Comparison of ENCODE assay signal across 23 cellular contexts in genomic region chr9:40928803-40929487, GRCh38.
"Had no signal": no experiment of that assay in that cellular context is flagged by ENCODE, and none has a peak within 500 bp of the region (broad histone marks: within the 10 kb centered on the region; RNA-seq: fewer than 3 reads in every experiment).

No MANE protein-coding gene starts in this region.

- H3K36me3 Mint-ChIP-seq: type B pancreatic cell had no signal

- H3K4me2 ChIP-seq: smooth muscle cell had no signal

- H3K27me3 Mint-ChIP-seq: dendritic cell treated with granulocyte-macrophage colony-stimulating factor and Interleukin-4, amounts not matched to agents 40 ng/mL and 50 ng/mL, for 4 days; stimulated activated naive CD8-positive, alpha-beta T cell treated with anti-CD3 and anti-CD28 coated beads, Interleukin-15, amount 100 ng/mL, for 72 hours; type B pancreatic cell had no signal

- H3K27ac ChIP-seq: gastrocnemius medialis, ovary, psoas muscle, tibial artery had no signal

- H3K4me1 ChIP-seq: gastrocnemius medialis, psoas muscle, tibial artery had no signal

- H3K27me3 ChIP-seq: gastrocnemius medialis, ovary, tibial artery had no signal

- DNase-seq: central memory CD4-positive, alpha-beta T cell; effector memory CD4-positive, alpha-beta T cell; erythroblast; foreskin fibroblast; gastrocnemius medialis; left ventricle myocardium superior; naive thymus-derived CD8-positive, alpha-beta T cell; nephron progenitor cell; nucleus accumbens; ovary; posterior cingulate gyrus; psoas muscle; stimulated activated CD4-positive, alpha-beta T cell treated with anti-CD3 and anti-CD28 coated beads, Interleukin-12 subunit alpha, Interleukin-12 subunit beta, amount 100 ng/mL, for 4 hours; stimulated activated CD4-positive, alpha-beta T cell treated with anti-CD3 and anti-CD28 coated beads, Interleukin-1b, Interleukin-23, amount 100 ng/mL, for 48 hours; stimulated activated CD4-positive, alpha-beta T cell treated with anti-CD3 and anti-CD28 coated beads, Interleukin-4, amount 100 ng/mL, for 1 hour; stimulated activated CD8-positive, alpha-beta memory T cell treated with anti-CD3 and anti-CD28 coated beads, Interleukin-4, amount 100 ng/mL, for 48 hours; stimulated activated naive CD4-positive, alpha-beta T cell; stimulated activated naive CD8-positive, alpha-beta T cell treated with anti-CD3 and anti-CD28 coated beads, Interleukin-15, amount 100 ng/mL, for 72 hours; tibial artery had no signal

- ATAC-seq: gastrocnemius medialis; naive thymus-derived CD8-positive, alpha-beta T cell; sciatic nerve; stimulated activated naive CD8-positive, alpha-beta T cell treated with anti-CD3 and anti-CD28 coated beads, Interleukin-15, amount 100 ng/mL, for 72 hours had no signal

- H3K27ac Mint-ChIP-seq: dendritic cell treated with granulocyte-macrophage colony-stimulating factor and Interleukin-4, amounts not matched to agents 40 ng/mL and 50 ng/mL, for 4 days; naive thymus-derived CD8-positive, alpha-beta T cell; nephron progenitor cell; type B pancreatic cell had no signal

- H3K4me3 Mint-ChIP-seq: dendritic cell treated with granulocyte-macrophage colony-stimulating factor and Interleukin-4, amounts not matched to agents 40 ng/mL and 50 ng/mL, for 4 days; nephron progenitor cell; stimulated activated naive CD8-positive, alpha-beta T cell treated with anti-CD3 and anti-CD28 coated beads, Interleukin-15, amount 100 ng/mL, for 72 hours; type B pancreatic cell had no signal

- H3K36me3 ChIP-seq: gastrocnemius medialis, ovary had no signal

- H3K4me1 Mint-ChIP-seq: naive thymus-derived CD8-positive, alpha-beta T cell; nephron progenitor cell; stimulated activated naive CD8-positive, alpha-beta T cell treated with anti-CD3 and anti-CD28 coated beads, Interleukin-15, amount 100 ng/mL, for 72 hours had no signal

- H3K4me3 ChIP-seq: ovary, psoas muscle, smooth muscle cell, tibial artery had no signal
